ENCODE assay signal across 1 cellular context in the genomic region with DNA sequence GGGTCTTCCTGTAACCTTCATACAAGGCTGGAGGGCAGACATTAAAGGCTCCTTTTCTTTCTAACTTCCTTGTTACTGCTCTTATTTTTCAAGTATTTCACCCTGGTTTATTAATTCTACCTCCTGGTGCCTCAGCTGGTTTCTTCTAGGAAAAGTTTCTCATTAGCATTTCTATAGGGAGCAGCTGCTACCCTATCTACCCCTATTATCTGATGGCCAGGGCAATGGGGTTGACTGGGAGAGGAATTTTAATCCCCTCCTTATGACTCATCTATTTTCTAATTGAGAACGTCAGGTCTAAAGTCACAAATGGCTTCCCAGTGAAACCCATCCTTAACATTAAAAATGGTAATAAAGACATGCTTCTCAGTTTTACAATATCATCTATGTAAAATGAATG.
A peak's percentile ranks its signal among the peaks of the same experiment; 100 is the strongest.
TF ChIP-seq lines count a peak whose summit lies in the region.

No MANE protein-coding gene starts in this region.

TF ChIP-seq in GM23338, 12 proteins besides CTCF, POLR2A, EP300 and RAD21 (continued from another document):
- TF ChIP-seq, protein P1, sequence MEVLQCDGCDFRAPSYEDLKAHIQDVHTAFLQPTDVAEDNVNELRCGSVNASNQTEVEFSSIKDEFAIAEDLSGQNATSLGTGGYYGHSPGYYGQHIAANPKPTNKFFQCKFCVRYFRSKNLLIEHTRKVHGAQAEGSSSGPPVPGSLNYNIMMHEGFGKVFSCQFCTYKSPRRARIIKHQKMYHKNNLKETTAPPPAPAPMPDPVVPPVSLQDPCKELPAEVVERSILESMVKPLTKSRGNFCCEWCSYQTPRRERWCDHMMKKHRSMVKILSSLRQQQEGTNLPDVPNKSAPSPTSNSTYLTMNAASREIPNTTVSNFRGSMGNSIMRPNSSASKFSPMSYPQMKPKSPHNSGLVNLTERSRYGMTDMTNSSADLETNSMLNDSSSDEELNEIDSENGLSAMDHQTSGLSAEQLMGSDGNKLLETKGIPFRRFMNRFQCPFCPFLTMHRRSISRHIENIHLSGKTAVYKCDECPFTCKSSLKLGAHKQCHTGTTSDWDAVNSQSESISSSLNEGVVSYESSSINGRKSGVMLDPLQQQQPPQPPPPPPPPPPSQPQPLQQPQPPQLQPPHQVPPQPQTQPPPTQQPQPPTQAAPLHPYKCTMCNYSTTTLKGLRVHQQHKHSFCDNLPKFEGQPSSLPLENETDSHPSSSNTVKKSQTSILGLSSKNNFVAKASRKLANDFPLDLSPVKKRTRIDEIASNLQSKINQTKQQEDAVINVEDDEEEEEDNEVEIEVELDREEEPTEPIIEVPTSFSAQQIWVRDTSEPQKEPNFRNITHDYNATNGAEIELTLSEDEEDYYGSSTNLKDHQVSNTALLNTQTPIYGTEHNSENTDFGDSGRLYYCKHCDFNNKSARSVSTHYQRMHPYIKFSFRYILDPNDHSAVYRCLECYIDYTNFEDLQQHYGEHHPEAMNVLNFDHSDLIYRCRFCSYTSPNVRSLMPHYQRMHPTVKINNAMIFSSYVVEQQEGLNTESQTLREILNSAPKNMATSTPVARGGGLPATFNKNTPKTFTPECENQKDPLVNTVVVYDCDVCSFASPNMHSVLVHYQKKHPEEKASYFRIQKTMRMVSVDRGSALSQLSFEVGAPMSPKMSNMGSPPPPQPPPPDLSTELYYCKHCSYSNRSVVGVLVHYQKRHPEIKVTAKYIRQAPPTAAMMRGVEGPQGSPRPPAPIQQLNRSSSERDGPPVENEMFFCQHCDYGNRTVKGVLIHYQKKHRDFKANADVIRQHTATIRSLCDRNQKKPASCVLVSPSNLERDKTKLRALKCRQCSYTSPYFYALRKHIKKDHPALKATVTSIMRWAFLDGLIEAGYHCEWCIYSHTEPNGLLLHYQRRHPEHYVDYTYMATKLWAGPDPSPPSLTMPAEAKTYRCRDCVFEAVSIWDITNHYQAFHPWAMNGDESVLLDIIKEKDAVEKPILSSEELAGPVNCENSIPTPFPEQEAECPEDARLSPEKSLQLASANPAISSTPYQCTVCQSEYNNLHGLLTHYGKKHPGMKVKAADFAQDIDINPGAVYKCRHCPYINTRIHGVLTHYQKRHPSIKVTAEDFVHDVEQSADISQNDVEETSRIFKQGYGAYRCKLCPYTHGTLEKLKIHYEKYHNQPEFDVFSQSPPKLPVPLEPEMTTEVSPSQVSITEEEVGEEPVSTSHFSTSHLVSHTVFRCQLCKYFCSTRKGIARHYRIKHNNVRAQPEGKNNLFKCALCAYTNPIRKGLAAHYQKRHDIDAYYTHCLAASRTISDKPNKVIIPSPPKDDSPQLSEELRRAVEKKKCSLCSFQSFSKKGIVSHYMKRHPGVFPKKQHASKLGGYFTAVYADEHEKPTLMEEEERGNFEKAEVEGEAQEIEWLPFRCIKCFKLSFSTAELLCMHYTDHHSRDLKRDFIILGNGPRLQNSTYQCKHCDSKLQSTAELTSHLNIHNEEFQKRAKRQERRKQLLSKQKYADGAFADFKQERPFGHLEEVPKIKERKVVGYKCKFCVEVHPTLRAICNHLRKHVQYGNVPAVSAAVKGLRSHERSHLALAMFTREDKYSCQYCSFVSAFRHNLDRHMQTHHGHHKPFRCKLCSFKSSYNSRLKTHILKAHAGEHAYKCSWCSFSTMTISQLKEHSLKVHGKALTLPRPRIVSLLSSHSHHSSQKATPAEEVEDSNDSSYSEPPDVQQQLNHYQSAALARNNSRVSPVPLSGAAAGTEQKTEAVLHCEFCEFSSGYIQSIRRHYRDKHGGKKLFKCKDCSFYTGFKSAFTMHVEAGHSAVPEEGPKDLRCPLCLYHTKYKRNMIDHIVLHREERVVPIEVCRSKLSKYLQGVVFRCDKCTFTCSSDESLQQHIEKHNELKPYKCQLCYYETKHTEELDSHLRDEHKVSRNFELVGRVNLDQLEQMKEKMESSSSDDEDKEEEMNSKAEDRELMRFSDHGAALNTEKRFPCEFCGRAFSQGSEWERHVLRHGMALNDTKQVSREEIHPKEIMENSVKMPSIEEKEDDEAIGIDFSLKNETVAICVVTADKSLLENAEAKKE (CRISPR knock-in tag; IDR thresholded peaks at IDR 0.05), result peak; percentile 53; the same call in 1 of the 2 replicates
- no peak for TF ChIP-seq EZH2phosphoT487 (IDR thresholded peaks at IDR 0.05; ENCODE audit: unreplicated experiment)
